9 cellular contexts compared by ENCODE assay signal in genomic region chr18:23627325-23627724, GRCh38. TPM values are rescaled to one million over a fixed set of nuclear protein-coding genes. Genes with fewer than 3 reads are reported as not detected.
DNase-seq lines count a peak whose midpoint lies in the region; ATAC-seq and TF ChIP-seq lines count a peak whose summit lies in the region.
"Had no signal": no experiment of that assay in that cellular context is flagged by ENCODE, and none has a peak within 500 bp of the region (broad histone marks: within the 10 kb centered on the region; RNA-seq: fewer than 3 reads in every experiment).

No MANE protein-coding gene starts in this region.

- WGBS in suprapubic skin: 42% methylated on average over 3 of the region's 3 CpGs

- H3K4me3 ChIP-seq in HFF-Myc (replicated peaks; ENCODE audit: low read depth, low read length): no peak overlapping the region
- no peak overlapping the region for H3K4me3 ChIP-seq in RWPE2 (ENCODE audit: severe bottlenecking)
- H3K4me3 ChIP-seq in fibroblast of the aortic adventitia (ENCODE audit: low read depth, low read length): no peak overlapping the region
- no peak overlapping the region for H3K4me3 ChIP-seq in suprapubic skin

- ATAC-seq in RWPE2 (ENCODE audit: low read depth) (peak; percentile 71), GM18498 (IDR thresholded peaks at IDR 0.05; ENCODE audit: unreplicated experiment) (no peak), GM18511 (IDR thresholded peaks at IDR 0.05; ENCODE audit: unreplicated experiment) (no peak), HG03139 (IDR thresholded peaks at IDR 0.05; ENCODE audit: unreplicated experiment) (no peak)

- H3K27ac ChIP-seq in RWPE2 (ENCODE audit: poor library complexity, severe bottlenecking): peak overlapping the region; percentile 96
- no peak overlapping the region for H3K27ac ChIP-seq in suprapubic skin

- peaks cover 37% of the 10 kb centered on the region for H3K4me1 ChIP-seq in RWPE2 (ENCODE audit: insufficient read depth, poor library complexity, severe bottlenecking)
- H3K4me1 ChIP-seq in suprapubic skin: peaks cover 17% of the 10 kb centered on the region

- peak; percentile 84 for DNase-seq in HFF-Myc (ENCODE audit: extremely low read depth, low read depth)
- no peak for DNase-seq in RWPE2 (ENCODE audit: low spot score)
- DNase-seq in fibroblast of the aortic adventitia (ENCODE audit: low read depth): peak; percentile 76
- peak; percentile 47 for DNase-seq in smooth muscle cell of the brain vasculature (ENCODE audit: low read depth, low spot score)
- DNase-seq in suprapubic skin (ENCODE audit: low spot score in 2 of 2): no peak
- DNase-seq: activated gamma-delta T cell had no signal

- TF ChIP-seq CTCF in HFF-Myc (IDR thresholded peaks at IDR 0.05; ENCODE audit: low read depth, low read length, missing control alignments): no peak
- TF ChIP-seq CTCF in RWPE2 (IDR thresholded peaks at IDR 0.05; ENCODE audit: poor library complexity, severe bottlenecking): no peak
- no peak for TF ChIP-seq CTCF in fibroblast of the aortic adventitia (IDR thresholded peaks at IDR 0.05; ENCODE audit: insufficient read depth, low read length)
- TF ChIP-seq CTCF in suprapubic skin (IDR thresholded peaks at IDR 0.05): no peak

- no peaks in the 10 kb centered on the region for H3K9me3 ChIP-seq in RWPE2 (ENCODE audit: severe bottlenecking)
- no peaks in the 10 kb centered on the region for H3K9me3 ChIP-seq in suprapubic skin

- H3K36me3 ChIP-seq in RWPE2 (ENCODE audit: low read depth) (no peaks in the 10 kb centered on the region), suprapubic skin (no peaks in the 10 kb centered on the region)

- TF ChIP-seq EP300 in suprapubic skin (IDR thresholded peaks at IDR 0.05): no peak

- H3K27me3 ChIP-seq in RWPE2 (ENCODE audit: insufficient read depth, poor library complexity, severe bottlenecking): no peaks in the 10 kb centered on the region
- H3K27me3 ChIP-seq in suprapubic skin: no peaks in the 10 kb centered on the region

- no peak for TF ChIP-seq POLR2A in suprapubic skin (IDR thresholded peaks at IDR 0.05)

RNA-seq across cellular contexts. Expression of gene ANKRD29, which starts 35.4 kb away (rescaled TPM):
- total RNA-seq in fibroblast of the aortic adventitia (ENCODE audit: low replicate concordance): 6.1 and 17.4 TPM in 2 replicates
- 1 to 10 TPM; 1.5 to 9.9 (median 6.2) TPM for total RNA-seq in suprapubic skin

RNA-seq across cellular contexts. Expression of gene NPC1, which starts 41.0 kb away (rescaled TPM):
- total RNA-seq in fibroblast of the aortic adventitia (ENCODE audit: low replicate concordance): 27.6 and 51.3 TPM in 2 replicates
- total RNA-seq in suprapubic skin: 100 to 1,000 TPM in 1 of 4 donors, 10 to 100 TPM in 3; 73.5 to 132 (median 90.3) TPM

Comparison
In these comparisons a context has a peak if more than half of its experiments do, and no peak if none do; other contexts are left out.
1. DNase-seq: peak in HFF-Myc (single experiment), fibroblast of the aortic adventitia (single experiment) and smooth muscle cell of the brain vasculature (single experiment); none in RWPE2 (single experiment) and suprapubic skin (0 of 2).